Comparison of ENCODE assay signal across 8 cellular contexts in the genomic region with DNA sequence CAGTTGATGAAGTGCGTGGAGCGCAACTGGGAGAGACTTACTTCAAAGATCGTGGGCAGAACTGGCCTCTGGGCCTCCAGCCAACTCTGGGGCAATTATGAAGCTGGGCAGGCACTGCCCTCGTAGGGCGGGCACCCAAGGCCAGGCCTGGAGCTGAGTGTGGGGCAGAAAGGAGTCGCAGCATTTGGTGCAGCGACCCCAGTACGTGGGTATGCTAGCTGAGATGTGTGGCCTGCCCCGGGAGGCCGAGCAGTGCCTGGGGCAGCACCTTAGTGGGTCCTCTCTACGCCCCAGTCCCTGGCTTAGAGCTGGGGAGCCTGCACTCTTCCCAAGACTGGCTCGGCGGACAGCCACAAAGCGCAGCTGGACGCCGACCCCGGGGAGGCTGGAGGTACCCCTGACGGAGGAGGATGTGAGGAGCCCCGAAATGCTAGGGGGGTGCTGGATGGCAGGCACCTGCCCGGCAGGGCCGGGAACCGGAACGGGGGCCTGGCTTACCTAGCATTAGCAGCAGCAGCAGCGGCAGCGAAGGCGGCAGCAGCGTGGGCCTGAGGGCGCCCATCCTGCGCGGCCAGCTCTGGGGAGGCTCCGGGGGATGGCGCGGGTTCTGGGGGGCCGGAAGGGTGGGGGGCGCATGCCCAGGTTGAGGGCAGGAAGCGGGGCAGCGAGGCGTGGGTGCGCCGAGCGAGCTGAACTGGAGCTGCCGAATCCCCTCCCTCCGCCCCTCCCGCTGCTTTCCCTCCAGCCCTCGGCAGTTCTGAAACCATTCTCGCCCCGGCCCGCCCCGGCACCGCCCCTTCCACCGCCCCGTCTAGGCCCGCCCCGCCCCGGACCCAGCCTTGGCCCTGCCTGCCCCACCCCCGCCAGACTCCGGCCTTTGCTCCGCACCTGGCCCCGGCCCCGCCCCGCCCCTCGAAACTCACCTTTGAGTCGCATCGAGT. TPM values are rescaled to one million over a fixed set of nuclear protein-coding genes. Genes with fewer than 3 reads are reported as not detected.
DNase-seq lines count a peak whose midpoint lies in the region; ATAC-seq and TF ChIP-seq lines count a peak whose summit lies in the region.

A gene with protein sequence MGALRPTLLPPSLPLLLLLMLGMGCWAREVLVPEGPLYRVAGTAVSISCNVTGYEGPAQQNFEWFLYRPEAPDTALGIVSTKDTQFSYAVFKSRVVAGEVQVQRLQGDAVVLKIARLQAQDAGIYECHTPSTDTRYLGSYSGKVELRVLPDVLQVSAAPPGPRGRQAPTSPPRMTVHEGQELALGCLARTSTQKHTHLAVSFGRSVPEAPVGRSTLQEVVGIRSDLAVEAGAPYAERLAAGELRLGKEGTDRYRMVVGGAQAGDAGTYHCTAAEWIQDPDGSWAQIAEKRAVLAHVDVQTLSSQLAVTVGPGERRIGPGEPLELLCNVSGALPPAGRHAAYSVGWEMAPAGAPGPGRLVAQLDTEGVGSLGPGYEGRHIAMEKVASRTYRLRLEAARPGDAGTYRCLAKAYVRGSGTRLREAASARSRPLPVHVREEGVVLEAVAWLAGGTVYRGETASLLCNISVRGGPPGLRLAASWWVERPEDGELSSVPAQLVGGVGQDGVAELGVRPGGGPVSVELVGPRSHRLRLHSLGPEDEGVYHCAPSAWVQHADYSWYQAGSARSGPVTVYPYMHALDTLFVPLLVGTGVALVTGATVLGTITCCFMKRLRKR (minus strand): TSS at position 709 of the 941 bp plus-strand sequence. CDS start 147 bp downstream, at position 562.

- no peak for DNase-seq in AG09309 (ENCODE audit: low read depth)
- DNase-seq in NCI-H82 treated with DMSO at 0.1 percent for 48 hours (lab: John Stamatoyannopoulos, UW; ENCODE audit: unreplicated experiment): peak; percentile 88
- DNase-seq in activated CD8-positive, alpha-beta memory T cell treated with anti-CD3 and anti-CD28 coated beads for 24 hours: peak; percentile 97
- peak; percentile 88 to 94 (median 92) for DNase-seq in effector memory CD4-positive, alpha-beta T cell
- DNase-seq in mesendoderm: no peak
- peak; percentile 88 for DNase-seq in stimulated activated CD8-positive, alpha-beta memory T cell treated with anti-CD3 and anti-CD28 coated beads, Interleukin-15, amount 100 ng/mL, for 1 hour (ENCODE audit: low read depth)

- no peak within 1 kb of the TSS for H4K8ac ChIP-seq in mesendoderm (ENCODE audit: low read depth, low read length)

- no CpG with 5 or more reads among the region's 64 CpGs for WGBS in mesendoderm (ENCODE audit: extremely low coverage, insufficient coverage, low lambda C conversion rate)

- peak within 1 kb of the TSS; percentile 77 for H3K4me3 ChIP-seq in AG09309 (ENCODE audit: control insufficient read depth, low read depth, low read length)
- peak within 1 kb of the TSS; percentile 82 for H3K4me3 ChIP-seq in effector memory CD4-positive, alpha-beta T cell (ENCODE audit: insufficient read depth, low read depth, low read length, poor library complexity, severe bottlenecking)
- peak within 1 kb of the TSS; percentile 66 for H3K4me3 ChIP-seq in mesendoderm (ENCODE audit: low read length)

- no peak within 1 kb of the TSS for H2BK120ac ChIP-seq in mesendoderm (ENCODE audit: low read depth, low read length)

- H2AK5ac ChIP-seq in mesendoderm (ENCODE audit: low read length): no peak within 1 kb of the TSS

- peak within 1 kb of the TSS; percentile 11 for H3K18ac ChIP-seq in mesendoderm (ENCODE audit: low read length)

- H4K5ac ChIP-seq in mesendoderm (ENCODE audit: low read length): no peak within 1 kb of the TSS

- TF ChIP-seq CTCF in AG09309 (IDR thresholded peaks at IDR 0.05; ENCODE audit: control insufficient read depth, insufficient read depth, low read depth, low read length, missing control alignments): no peak

- peaks cover 40% of the 10 kb centered on the region for H3K4me1 ChIP-seq in effector memory CD4-positive, alpha-beta T cell (ENCODE audit: control insufficient read depth, insufficient read depth, low read length, poor library complexity, severe bottlenecking)
- peaks cover 27% of the 10 kb centered on the region for H3K4me1 ChIP-seq in mesendoderm (ENCODE audit: control insufficient read depth, low read depth, low read length)

- peak within 1 kb of the TSS; percentile 83 for H3K23ac ChIP-seq in mesendoderm (ENCODE audit: low read length)

- H3K27ac ChIP-seq in effector memory CD4-positive, alpha-beta T cell (ENCODE audit: insufficient read depth, low read length, poor library complexity, severe bottlenecking): peak within 1 kb of the TSS; percentile 84
- no peak within 1 kb of the TSS for H3K27ac ChIP-seq in mesendoderm (ENCODE audit: low read depth, low read length)

- H2BK5ac ChIP-seq in mesendoderm (ENCODE audit: low read length): no peak within 1 kb of the TSS

- no peak within 1 kb of the TSS for H3K4ac ChIP-seq in mesendoderm (ENCODE audit: low read depth, low read length)

- peaks cover 19% of the 10 kb centered on the region for H3K36me3 ChIP-seq in effector memory CD4-positive, alpha-beta T cell (ENCODE audit: control insufficient read depth, insufficient read depth, low read length)
- H3K36me3 ChIP-seq in mesendoderm (ENCODE audit: control insufficient read depth, insufficient read depth, low read length): no peaks in the 10 kb centered on the region

- H3K79me2 ChIP-seq in mesendoderm (ENCODE audit: control insufficient read depth, insufficient read depth, low read length): peaks cover 9% of the 10 kb centered on the region

- peak within 1 kb of the TSS; percentile 92 for H3K4me2 ChIP-seq in mesendoderm (ENCODE audit: low read length)

- peak within 1 kb of the TSS; percentile 86 for H3K56ac ChIP-seq in mesendoderm (ENCODE audit: low read length)

- no peaks in the 10 kb centered on the region for H3K9me3 ChIP-seq in effector memory CD4-positive, alpha-beta T cell (ENCODE audit: control insufficient read depth, low read length)

- H3K79me1 ChIP-seq in mesendoderm (ENCODE audit: low read length): peaks cover 9% of the 10 kb centered on the region

- H2BK15ac ChIP-seq in mesendoderm (replicated peaks; ENCODE audit: low read depth): no peak within 1 kb of the TSS

- ATAC-seq in HG03432 (IDR thresholded peaks at IDR 0.05; ENCODE audit: unreplicated experiment): peak; percentile 59

- no peaks in the 10 kb centered on the region for H3K27me3 ChIP-seq in effector memory CD4-positive, alpha-beta T cell (replicated peaks; ENCODE audit: control insufficient read depth, insufficient read depth, low read length, poor library complexity, severe bottlenecking)
- no peaks in the 10 kb centered on the region for H3K27me3 ChIP-seq in mesendoderm (ENCODE audit: insufficient read depth, low read length, poor library complexity)

- TF ChIP-seq POLR2A in GM19099 (IDR thresholded peaks at IDR 0.05; ENCODE audit: extremely low read depth, insufficient read length, low read depth): peak; percentile 39

- peak within 1 kb of the TSS; percentile 80 for H3K9ac ChIP-seq in mesendoderm (ENCODE audit: low read length)

RNA-seq across cellular contexts. Expression of the gene that starts here (rescaled TPM):
- 22.0 TPM for polyA plus RNA-seq in mesendoderm (2013, experiment 1 of 2)
- 20.7 TPM for polyA plus RNA-seq in mesendoderm (2013, experiment 2 of 2)

Comparison
In these comparisons a context has a peak if more than half of its experiments do, and no peak if none do; other contexts are left out.
1. DNase-seq: peak in NCI-H82 treated with DMSO at 0.1 percent for 48 hours (single experiment), activated CD8-positive, alpha-beta memory T cell treated with anti-CD3 and anti-CD28 coated beads for 24 hours (single experiment), effector memory CD4-positive, alpha-beta T cell (3 of 3) and stimulated activated CD8-positive, alpha-beta memory T cell treated with anti-CD3 and anti-CD28 coated beads, Interleukin-15, amount 100 ng/mL, for 1 hour (single experiment); none in AG09309 (single experiment) and mesendoderm (single experiment).
2. Peak in every context shown above with its lines, with median percentiles within 50 percentile points of each other: H3K4me3 ChIP-seq.